8 cellular contexts compared by ENCODE assay signal in the genomic region with DNA sequence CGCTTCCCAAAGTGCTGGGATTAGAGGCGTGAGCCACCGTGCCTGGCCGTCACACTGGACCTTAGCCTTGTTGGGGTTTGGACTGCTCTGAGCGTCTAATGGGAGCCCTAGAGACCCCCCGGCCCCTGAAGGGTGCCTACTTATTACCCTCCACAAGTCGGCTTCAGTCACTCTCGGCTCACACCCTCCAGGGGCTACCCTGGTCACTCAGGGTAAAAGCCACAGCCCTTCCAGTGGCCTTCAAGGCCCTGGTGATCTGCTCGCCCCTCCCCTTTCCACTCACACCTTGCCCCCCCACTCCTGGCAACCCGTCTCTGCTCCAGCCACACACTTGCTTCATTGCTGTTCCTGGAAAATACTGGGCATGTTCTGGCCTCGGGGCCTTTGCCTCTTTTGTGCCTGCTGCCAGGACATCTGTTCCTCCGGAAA. TPM values are rescaled to one million over a fixed set of nuclear protein-coding genes. Genes with fewer than 3 reads are reported as not detected.
DNase-seq lines count a peak whose midpoint lies in the region; ATAC-seq and TF ChIP-seq lines count a peak whose summit lies in the region.

No MANE protein-coding gene starts in this region.

- H3K36me3 ChIP-seq in CD8-positive, alpha-beta T cell (ENCODE audit: insufficient read depth, low read length), result no peaks in the 10 kb centered on the region
- H3K36me3 ChIP-seq in body of pancreas (replicated peaks in 1 of 2; ENCODE audit: insufficient read depth in 1 of 2, low read depth in 2 of 2), result no peaks in the 10 kb centered on the region

- H3K4me3 Mint-ChIP-seq in CD8-positive, alpha-beta T cell, result peak overlapping the region; percentile 96
- peak overlapping the region; percentile 86 for H3K4me3 Mint-ChIP-seq in memory B cell

- no peaks in the 10 kb centered on the region for H3K27me3 Mint-ChIP-seq in CD8-positive, alpha-beta T cell (ENCODE audit: low read depth)
- H3K27me3 Mint-ChIP-seq in memory B cell, result no peaks in the 10 kb centered on the region

- TF ChIP-seq CTCF in CD8-positive, alpha-beta T cell (IDR thresholded peaks at IDR 0.05), result no peak
- TF ChIP-seq CTCF in body of pancreas (IDR thresholded peaks at IDR 0.05), result no peak

- intact Hi-C loops in CD8-positive, alpha-beta T cell (cut with DNase I, micrococcal nuclease), result loop anchor here (2.0 to 5.0 kb wide), 3 partner anchors 14 to 206 kb away; a partner anchor contains a TSS
- intact Hi-C loops in body of pancreas (cut with DNase I), result no loop called here

- no peak for TF ChIP-seq RAD21 in Ishikawa (IDR thresholded peaks at IDR 0.05; ENCODE audit: low read depth)

- H3K36me3 Mint-ChIP-seq in CD8-positive, alpha-beta T cell, result peaks cover 3% of the 10 kb centered on the region
- H3K36me3 Mint-ChIP-seq in memory B cell, result no peaks in the 10 kb centered on the region

- WGBS in body of pancreas, 2 donors, result 19 to 25% methylated on average over 8 to 12 of the region's 12 CpGs

- H3K27ac Mint-ChIP-seq in CD8-positive, alpha-beta T cell, result peak overlapping the region; percentile 100
- H3K27ac Mint-ChIP-seq in memory B cell, result peak overlapping the region; percentile 99

- in situ Hi-C loops in KBM-7 (cut with MboI; ENCODE audit: low pct_unique_long_range_greater_than_20kb, low sequenced_read_pairs), result no loop called here

- CTCF ChIA-PET in CD8-positive, alpha-beta T cell (lab: Charles Lee), result interaction anchor here (1.3 to 9.0 kb wide), 4 partner anchors 9 to 174 kb away, joined by 4 to 159 read pairs (median 47); a partner anchor contains a TSS

- peak in 3 of 7 experiments; percentile 21 to 28 (median 25) for DNase-seq in CD8-positive, alpha-beta T cell
- peak; percentile 82 to 89 (median 88) for DNase-seq in body of pancreas
- peak; percentile 9 to 32 for DNase-seq in memory B cell (ENCODE audit: low spot score in 2 of 2)
- no peak for DNase-seq in KBM-7
- no peak for DNase-seq in stimulated activated CD4-positive, alpha-beta T cell treated with anti-CD3 and anti-CD28 coated beads, Interleukin-15, amount 100 ng/mL, for 24 hours

- H3K4me1 ChIP-seq in CD8-positive, alpha-beta T cell (ENCODE audit: insufficient read depth, low read length), result peaks cover 30% of the 10 kb centered on the region
- H3K4me1 ChIP-seq in body of pancreas, result peaks cover 20% of the 10 kb centered on the region

- H3K9me3 ChIP-seq in CD8-positive, alpha-beta T cell (ENCODE audit: low read length), result no peaks in the 10 kb centered on the region
- H3K9me3 ChIP-seq in body of pancreas, result no peaks in the 10 kb centered on the region

- H3K27ac ChIP-seq in CD8-positive, alpha-beta T cell (ENCODE audit: low read depth, low read length), result peak overlapping the region; percentile 99
- peak overlapping the region; percentile 65 to 93 (median 79) for H3K27ac ChIP-seq in body of pancreas

- no peaks in the 10 kb centered on the region for H3K9me3 Mint-ChIP-seq in CD8-positive, alpha-beta T cell
- no peaks in the 10 kb centered on the region for H3K9me3 Mint-ChIP-seq in memory B cell

- POLR2A ChIA-PET in CD8-positive, alpha-beta T cell (lab: Charles Lee), result interaction anchor here (1.8 to 2.4 kb wide), 7 partner anchors 9 to 129 kb away, joined by 4 to 61 read pairs (median 12); a partner anchor contains a TSS

- ATAC-seq in CD8-positive, alpha-beta T cell, result no peak
- ATAC-seq in body of pancreas (peak; percentile 83), memory B cell (ENCODE audit: low read depth) (no peak), GM21447 (IDR thresholded peaks at IDR 0.05; ENCODE audit: unreplicated experiment) (no peak), GM18868 (IDR thresholded peaks at IDR 0.05; ENCODE audit: unreplicated experiment) (no peak)

- TF ChIP-seq POLR2A in body of pancreas (IDR thresholded peaks at IDR 0.05), result peak in 2 of 3 donors; percentile 11 to 44

- no peaks in the 10 kb centered on the region for H3K27me3 ChIP-seq in CD8-positive, alpha-beta T cell (ENCODE audit: insufficient read depth, low read length)
- H3K27me3 ChIP-seq in body of pancreas, result no peaks in the 10 kb centered on the region

- TF ChIP-seq EP300 in Ishikawa (IDR thresholded peaks at IDR 0.05; ENCODE audit: borderline replicate concordance), result no peak

- peak overlapping the region; percentile 65 for H3K4me3 ChIP-seq in CD8-positive, alpha-beta T cell (ENCODE audit: low read depth, low read length)
- no peak overlapping the region for H3K4me3 ChIP-seq in body of pancreas

- peaks cover 33% of the 10 kb centered on the region for H3K4me1 Mint-ChIP-seq in CD8-positive, alpha-beta T cell (ENCODE audit: low read depth)
- peaks cover 17% of the 10 kb centered on the region for H3K4me1 Mint-ChIP-seq in memory B cell

TF ChIP-seq in Ishikawa, 13 proteins besides CTCF, POLR2A, EP300 and RAD21:
- TF ChIP-seq CREB1 (IDR thresholded peaks at IDR 0.05; ENCODE audit: low read depth) (no peak), ZBTB7A (IDR thresholded peaks at IDR 0.05; ENCODE audit: low read depth) (0 out of 2 replicates have a peak, but pooled peaks have one; percentile 28), CEBPB (IDR thresholded peaks at IDR 0.05) (no peak), TEAD4 (IDR thresholded peaks at IDR 0.05) (no peak), TAF1 (IDR thresholded peaks at IDR 0.05; ENCODE audit: low read depth) (no peak)
- TF ChIP-seq, protein P1, sequence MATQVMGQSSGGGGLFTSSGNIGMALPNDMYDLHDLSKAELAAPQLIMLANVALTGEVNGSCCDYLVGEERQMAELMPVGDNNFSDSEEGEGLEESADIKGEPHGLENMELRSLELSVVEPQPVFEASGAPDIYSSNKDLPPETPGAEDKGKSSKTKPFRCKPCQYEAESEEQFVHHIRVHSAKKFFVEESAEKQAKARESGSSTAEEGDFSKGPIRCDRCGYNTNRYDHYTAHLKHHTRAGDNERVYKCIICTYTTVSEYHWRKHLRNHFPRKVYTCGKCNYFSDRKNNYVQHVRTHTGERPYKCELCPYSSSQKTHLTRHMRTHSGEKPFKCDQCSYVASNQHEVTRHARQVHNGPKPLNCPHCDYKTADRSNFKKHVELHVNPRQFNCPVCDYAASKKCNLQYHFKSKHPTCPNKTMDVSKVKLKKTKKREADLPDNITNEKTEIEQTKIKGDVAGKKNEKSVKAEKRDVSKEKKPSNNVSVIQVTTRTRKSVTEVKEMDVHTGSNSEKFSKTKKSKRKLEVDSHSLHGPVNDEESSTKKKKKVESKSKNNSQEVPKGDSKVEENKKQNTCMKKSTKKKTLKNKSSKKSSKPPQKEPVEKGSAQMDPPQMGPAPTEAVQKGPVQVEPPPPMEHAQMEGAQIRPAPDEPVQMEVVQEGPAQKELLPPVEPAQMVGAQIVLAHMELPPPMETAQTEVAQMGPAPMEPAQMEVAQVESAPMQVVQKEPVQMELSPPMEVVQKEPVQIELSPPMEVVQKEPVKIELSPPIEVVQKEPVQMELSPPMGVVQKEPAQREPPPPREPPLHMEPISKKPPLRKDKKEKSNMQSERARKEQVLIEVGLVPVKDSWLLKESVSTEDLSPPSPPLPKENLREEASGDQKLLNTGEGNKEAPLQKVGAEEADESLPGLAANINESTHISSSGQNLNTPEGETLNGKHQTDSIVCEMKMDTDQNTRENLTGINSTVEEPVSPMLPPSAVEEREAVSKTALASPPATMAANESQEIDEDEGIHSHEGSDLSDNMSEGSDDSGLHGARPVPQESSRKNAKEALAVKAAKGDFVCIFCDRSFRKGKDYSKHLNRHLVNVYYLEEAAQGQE (IDR thresholded peaks at IDR 0.05; ENCODE audit: low read depth), result no peak

RNA-seq across cellular contexts. Expression of a gene that starts 3.6 kb away (rescaled TPM):
- total RNA-seq in CD8-positive, alpha-beta T cell, result 1 to 10 TPM; 6.7 to 7.5 TPM
- not detected for total RNA-seq in body of pancreas

RNA-seq across cellular contexts. Expression of a gene that starts 39.5 kb away (rescaled TPM):
- 1 to 10 TPM; 6.4 to 7.3 TPM for total RNA-seq in CD8-positive, alpha-beta T cell
- total RNA-seq in body of pancreas, result 10 to 100 TPM; 13.2 to 14.2 TPM

RNA-seq across cellular contexts. Expression of a gene that starts 46.7 kb away (rescaled TPM):
- total RNA-seq in CD8-positive, alpha-beta T cell, result 10 to 100 TPM; 59.0 to 62.1 TPM
- 1 to 10 TPM in 1 of 2 donors, under 1 TPM in 1; 0.66 to 3.9 TPM for total RNA-seq in body of pancreas

Comparison
In these comparisons a context has a peak if more than half of its experiments do, and no peak if none do; other contexts are left out.
1. DNase-seq: peak in body of pancreas (4 of 4) and memory B cell (2 of 2); none in KBM-7 (single experiment) and stimulated activated CD4-positive, alpha-beta T cell treated with anti-CD3 and anti-CD28 coated beads, Interleukin-15, amount 100 ng/mL, for 24 hours (single experiment).
2. RNA of a gene that starts 3.6 kb away (total RNA-seq): 6.7 to 7.5 TPM in CD8-positive, alpha-beta T cell; not detected in body of pancreas; every median in the first group is over 4 times any median in the second.
3. RNA of a gene that starts 46.7 kb away (total RNA-seq): 59.0 to 62.1 TPM in CD8-positive, alpha-beta T cell; 0.66 to 3.9 TPM in body of pancreas; every median in the first group is over 10 times any median in the second.